Comparison of ENCODE assay signal across 25 cellular contexts in the genomic region with DNA sequence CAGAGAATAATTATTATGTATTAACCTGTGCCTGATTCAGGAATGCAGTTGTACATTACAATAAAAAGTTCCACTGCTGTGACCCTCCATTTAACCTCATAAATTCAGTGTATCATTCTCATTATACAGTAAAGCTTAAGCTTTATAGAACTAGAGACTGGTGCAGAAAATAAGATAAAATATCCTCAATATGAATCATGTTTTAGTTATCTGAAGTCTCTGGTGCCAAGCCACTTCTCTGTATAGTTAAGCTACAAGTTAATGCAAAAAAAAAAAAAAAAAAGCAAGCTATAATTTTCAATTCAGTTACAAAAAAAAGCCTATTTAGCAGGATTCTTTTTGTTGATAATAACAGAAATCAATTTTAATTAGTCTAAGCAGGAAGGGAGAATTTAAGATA. TPM values are rescaled to one million over a fixed set of nuclear protein-coding genes. Genes with fewer than 3 reads are reported as not detected.
DNase-seq lines count a peak whose midpoint lies in the region; ATAC-seq and TF ChIP-seq lines count a peak whose summit lies in the region.
"Had no signal": no experiment of that assay in that cellular context is flagged by ENCODE, and none has a peak within 500 bp of the region (broad histone marks: within the 10 kb centered on the region; RNA-seq: fewer than 3 reads in every experiment).

No MANE protein-coding gene starts in this region.

- H3K9me3 Mint-ChIP-seq in nephron progenitor cell, result no peaks in the 10 kb centered on the region

- no peak overlapping the region for H2AFZ ChIP-seq in IMR-90 (replicated peaks; ENCODE audit: low read length, poor library complexity)
- H2AFZ ChIP-seq in osteoblast (ENCODE audit: low read length), result peak overlapping the region; percentile 80

- no peak overlapping the region for H3K56ac ChIP-seq in IMR-90 (ENCODE audit: extremely low read depth, insufficient read depth, low read length)

- H3K14ac ChIP-seq in IMR-90 (replicated peaks; ENCODE audit: low read depth, low read length), result no peak overlapping the region

- intact Hi-C loops in IMR-90 (cut with micrococcal nuclease), result no loop called here

- H3K4me1 Mint-ChIP-seq in nephron progenitor cell, result peaks cover 12% of the 10 kb centered on the region
- H3K4me1 Mint-ChIP-seq: CD4-positive, CD25-positive, alpha-beta regulatory T cell had no signal

- no peak overlapping the region for H3K27ac Mint-ChIP-seq in nephron progenitor cell
- H3K27ac Mint-ChIP-seq: CD4-positive, CD25-positive, alpha-beta regulatory T cell had no signal

- no peaks in the 10 kb centered on the region for H3K9me3 ChIP-seq in IMR-90 (ENCODE audit: control insufficient read depth, insufficient read depth, low read length)
- H3K9me3 ChIP-seq in osteoblast (ENCODE audit: low read depth, low read length), result no peaks in the 10 kb centered on the region
- H3K9me3 ChIP-seq: SJSA1 had no signal

- H2AK5ac ChIP-seq in IMR-90 (ENCODE audit: low read depth, low read length), result no peak overlapping the region

- H3K27me3 Mint-ChIP-seq in nephron progenitor cell (ENCODE audit: low read depth, poor library complexity), result no peaks in the 10 kb centered on the region

- dilution Hi-C loops in IMR-90 (cut with HindIII; ENCODE audit: low sequenced_read_pairs, unreplicated experiment), result no loop called here

- no peak overlapping the region for H3K4me3 ChIP-seq in IMR-90 (ENCODE audit: insufficient read depth, low read depth, low read length)
- no peak overlapping the region for H3K4me3 ChIP-seq in fibroblast of mammary gland (ENCODE audit: control insufficient read depth, low read depth, low read length)
- no peak overlapping the region for H3K4me3 ChIP-seq in osteoblast (ENCODE audit: insufficient read depth, low read length)
- H3K4me3 ChIP-seq: BLaER1, SJSA1 had no signal

- H3K18ac ChIP-seq in IMR-90 (ENCODE audit: low read depth, low read length), result no peak overlapping the region

- H3K36me3 Mint-ChIP-seq in nephron progenitor cell (ENCODE audit: low read depth), result no peaks in the 10 kb centered on the region
- H3K36me3 Mint-ChIP-seq: CD4-positive, CD25-positive, alpha-beta regulatory T cell had no signal

- in situ Hi-C loops in IMR-90 (cut with MboI; ENCODE audit: low sequenced_read_pairs), result no loop called here

- H2BK120ac ChIP-seq in IMR-90 (ENCODE audit: low read depth, low read length), result no peak overlapping the region

- no peaks in the 10 kb centered on the region for H3K79me1 ChIP-seq in IMR-90 (ENCODE audit: low read depth in 1 of 2, low read length in 2 of 2)

- TF ChIP-seq CTCF in IMR-90 (conservative IDR thresholded peaks at IDR 0.05; ENCODE audit: low read depth, low read length) (no peak), fibroblast of mammary gland (conservative IDR thresholded peaks at IDR 0.05; ENCODE audit: control insufficient read depth, insufficient read depth, low read depth, low read length) (no peak), osteoblast (IDR thresholded peaks at IDR 0.05; ENCODE audit: extremely low read depth, low read depth, low read length) (no peak), nephron progenitor cell (IDR thresholded peaks at IDR 0.05) (no peak)

- H4K20me1 ChIP-seq in IMR-90 (ENCODE audit: insufficient read depth, low read length), result no peaks in the 10 kb centered on the region
- H4K20me1 ChIP-seq in osteoblast (ENCODE audit: insufficient read depth, low read length), result no peaks in the 10 kb centered on the region
- H4K20me1 ChIP-seq: BLaER1 had no signal

- no peaks in the 10 kb centered on the region; the same call in 1 of the 2 replicates for H3K27me3 ChIP-seq in IMR-90 (ENCODE audit: control insufficient read depth, insufficient read depth, low read length)
- no peaks in the 10 kb centered on the region for H3K27me3 ChIP-seq in osteoblast (ENCODE audit: insufficient read depth, low read length)
- H3K27me3 ChIP-seq: BLaER1, SJSA1 had no signal

- H3K4me1 ChIP-seq in IMR-90 (ENCODE audit: control insufficient read depth, insufficient read depth, low read length) (peaks cover 2% of the 10 kb centered on the region; the same call in 1 of the 2 replicates), osteoblast (ENCODE audit: insufficient read depth, low read length) (peaks cover 18% of the 10 kb centered on the region)
- H3K4me1 ChIP-seq: BLaER1 had no signal

- CTCF ChIA-PET in IMR-90 (lab: Yijun Ruan, JAX), result interaction anchor here (0.6 to 2.6 kb wide), 4 partner anchors 13 to 202 kb away, joined by 3 to 16 read pairs (median 6); no protein-coding TSS in a partner anchor

- no TSS peak for BruUV-seq in IMR-90 (replicated peaks; lab: Mats Ljungman, UMichigan)

- POLR2A ChIA-PET in IMR-90 (lab: Charles Lee; ENCODE audit: unreplicated experiment), result interaction anchor here (0.6 kb wide), 1 partner anchor 43 kb away, joined by 4 read pairs; no protein-coding TSS in a partner anchor

- DNase-seq in IMR-90, result peak; percentile 17
- peak; percentile 24 for DNase-seq in amniotic epithelial cell (ENCODE audit: low read depth)
- peak; percentile 12 for DNase-seq in fibroblast of mammary gland (ENCODE audit: low read depth)
- no peak for DNase-seq in osteoblast (ENCODE audit: insufficient read length, low spot score, missing footprints)
- no peak for DNase-seq in NCI-H1092 treated with DMSO at 0.1 percent for 48 hours (lab: John Stamatoyannopoulos, UW)
- DNase-seq in DMS153 (lab: John Stamatoyannopoulos, UW), result no peak
- no peak for DNase-seq in nephron progenitor cell
- no peak for DNase-seq in NCI-H2107 (lab: John Stamatoyannopoulos, UW)
- DNase-seq: CD4-positive, CD25-positive, alpha-beta regulatory T cell; GOT3; NCI-H1092; NCI-H1436; NCI-H187; NCI-H2081 treated with DMSO at 0.1 percent for 48 hours; NCI-H2171 treated with DMSO at 0.1 percent for 48 hours; NCI-H524; NCI-H774; Right ventricle myocardium superior; RPMI8226 had no signal

- no peak overlapping the region for H4K91ac ChIP-seq in IMR-90 (ENCODE audit: insufficient read depth, low read depth, low read length)

- no peak for TF ChIP-seq RAD21 in IMR-90 (IDR thresholded peaks at IDR 0.05; ENCODE audit: low read length)

- H2BK20ac ChIP-seq in IMR-90 (ENCODE audit: low read depth, low read length), result no peak overlapping the region

- no peak overlapping the region for H2BK5ac ChIP-seq in IMR-90 (ENCODE audit: low read depth, low read length, poor library complexity, severe bottlenecking)

- H3K4ac ChIP-seq in IMR-90 (ENCODE audit: low read depth, low read length), result no peak overlapping the region

- H3K23ac ChIP-seq in IMR-90 (ENCODE audit: low read depth, low read length), result no peak overlapping the region

- H3K4me2 ChIP-seq in IMR-90 (ENCODE audit: low read depth, low read length), result no peak overlapping the region
- H3K4me2 ChIP-seq in osteoblast (ENCODE audit: insufficient read depth, low read length), result no peak overlapping the region
- H3K4me2 ChIP-seq: BLaER1 had no signal

- H2BK15ac ChIP-seq in IMR-90 (ENCODE audit: low read depth, low read length), result no peak overlapping the region

- H3K36me3 ChIP-seq in IMR-90 (ENCODE audit: control insufficient read depth, insufficient read depth, low read length) (no peaks in the 10 kb centered on the region), osteoblast (ENCODE audit: insufficient read depth, low read length) (no peaks in the 10 kb centered on the region)
- H3K36me3 ChIP-seq: BLaER1, SJSA1 had no signal

- H3K9me1 ChIP-seq in IMR-90 (ENCODE audit: insufficient read depth, low read length), result no peaks in the 10 kb centered on the region

- ATAC-seq in IMR-90 (ENCODE audit: low read depth), result no peak
- ATAC-seq: HCT116 had no signal

- no peak overlapping the region for H4K8ac ChIP-seq in IMR-90 (ENCODE audit: low read depth in 2 of 2, low read length in 2 of 2)

- no peak overlapping the region for H4K5ac ChIP-seq in IMR-90 (ENCODE audit: low read depth, low read length)

- H3K27ac ChIP-seq in IMR-90 (ENCODE audit: insufficient read depth, low read length) (no peak overlapping the region), osteoblast (ENCODE audit: low read depth, low read length) (no peak overlapping the region)
- H3K27ac ChIP-seq: BLaER1, HL-60, SJSA1 had no signal

- no peak overlapping the region for H2AK9ac ChIP-seq in IMR-90 (replicated peaks; ENCODE audit: low read depth, low read length, poor library complexity)

- TF ChIP-seq POLR2A in IMR-90 (IDR thresholded peaks at IDR 0.05; ENCODE audit: low read depth, low read length), result no peak

- H3K4me3 Mint-ChIP-seq in nephron progenitor cell, result no peak overlapping the region
- H3K4me3 Mint-ChIP-seq: CD4-positive, CD25-positive, alpha-beta regulatory T cell had no signal

- H3K9ac ChIP-seq in IMR-90 (ENCODE audit: low read depth, low read length), result no peak overlapping the region
- H3K9ac ChIP-seq: BLaER1 had no signal

- H3K79me2 ChIP-seq in osteoblast (ENCODE audit: insufficient read depth, low read length), result no peaks in the 10 kb centered on the region

TF ChIP-seq in IMR-90, 13 proteins besides CTCF, POLR2A, EP300 and RAD21:
- TF ChIP-seq FOS (IDR thresholded peaks at IDR 0.05; ENCODE audit: low read depth, low read length) (no peak), NFE2L2 (IDR thresholded peaks at IDR 0.05; ENCODE audit: low read depth, low read length) (no peak), MAZ (IDR thresholded peaks at IDR 0.05; ENCODE audit: borderline replicate concordance, low read depth, low read length) (no peak), SMC3 (IDR thresholded peaks at IDR 0.05; ENCODE audit: low read depth, low read length) (no peak), MAFK (IDR thresholded peaks at IDR 0.05; ENCODE audit: low read depth, low read length) (no peak)
- TF ChIP-seq, protein P1, sequence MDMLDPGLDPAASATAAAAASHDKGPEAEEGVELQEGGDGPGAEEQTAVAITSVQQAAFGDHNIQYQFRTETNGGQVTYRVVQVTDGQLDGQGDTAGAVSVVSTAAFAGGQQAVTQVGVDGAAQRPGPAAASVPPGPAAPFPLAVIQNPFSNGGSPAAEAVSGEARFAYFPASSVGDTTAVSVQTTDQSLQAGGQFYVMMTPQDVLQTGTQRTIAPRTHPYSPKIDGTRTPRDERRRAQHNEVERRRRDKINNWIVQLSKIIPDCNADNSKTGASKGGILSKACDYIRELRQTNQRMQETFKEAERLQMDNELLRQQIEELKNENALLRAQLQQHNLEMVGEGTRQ (IDR thresholded peaks at IDR 0.05; ENCODE audit: low read depth, low read length), result no peak

RNA-seq across cellular contexts. Expression of a gene that starts 22.4 kb away (rescaled TPM):
- total RNA-seq in IMR-90 (2012; rRNA removed) (not detected in 2 replicates), osteoblast (not detected in 2 replicates)
- polyA plus RNA-seq in IMR-90 (2012; rRNA removed), result not detected in 2 replicates
- polyA plus RNA-seq in IMR-90 (2012; cell fraction: cytosol; rRNA removed), result not detected in 2 replicates
- polyA plus RNA-seq in IMR-90 (2012; cell fraction: nucleus; rRNA removed; ENCODE audit: low replicate concordance), result not detected in 2 replicates
- total RNA-seq: A172; CD4-positive, CD25-positive, alpha-beta regulatory T cell; Right ventricle myocardium superior; SJSA1 had no signal
- polyA plus RNA-seq: AG04450; CD4-positive, CD25-positive, alpha-beta regulatory T cell had no signal

Comparison
In these comparisons a context has a peak if more than half of its experiments do, and no peak if none do; other contexts are left out.
1. DNase-seq: peak in IMR-90 (single experiment), amniotic epithelial cell (single experiment) and fibroblast of mammary gland (single experiment); none in osteoblast (single experiment), NCI-H1092 treated with DMSO at 0.1 percent for 48 hours (single experiment), DMS153 (single experiment), nephron progenitor cell (single experiment) and NCI-H2107 (single experiment).